In the genomic region with DNA sequence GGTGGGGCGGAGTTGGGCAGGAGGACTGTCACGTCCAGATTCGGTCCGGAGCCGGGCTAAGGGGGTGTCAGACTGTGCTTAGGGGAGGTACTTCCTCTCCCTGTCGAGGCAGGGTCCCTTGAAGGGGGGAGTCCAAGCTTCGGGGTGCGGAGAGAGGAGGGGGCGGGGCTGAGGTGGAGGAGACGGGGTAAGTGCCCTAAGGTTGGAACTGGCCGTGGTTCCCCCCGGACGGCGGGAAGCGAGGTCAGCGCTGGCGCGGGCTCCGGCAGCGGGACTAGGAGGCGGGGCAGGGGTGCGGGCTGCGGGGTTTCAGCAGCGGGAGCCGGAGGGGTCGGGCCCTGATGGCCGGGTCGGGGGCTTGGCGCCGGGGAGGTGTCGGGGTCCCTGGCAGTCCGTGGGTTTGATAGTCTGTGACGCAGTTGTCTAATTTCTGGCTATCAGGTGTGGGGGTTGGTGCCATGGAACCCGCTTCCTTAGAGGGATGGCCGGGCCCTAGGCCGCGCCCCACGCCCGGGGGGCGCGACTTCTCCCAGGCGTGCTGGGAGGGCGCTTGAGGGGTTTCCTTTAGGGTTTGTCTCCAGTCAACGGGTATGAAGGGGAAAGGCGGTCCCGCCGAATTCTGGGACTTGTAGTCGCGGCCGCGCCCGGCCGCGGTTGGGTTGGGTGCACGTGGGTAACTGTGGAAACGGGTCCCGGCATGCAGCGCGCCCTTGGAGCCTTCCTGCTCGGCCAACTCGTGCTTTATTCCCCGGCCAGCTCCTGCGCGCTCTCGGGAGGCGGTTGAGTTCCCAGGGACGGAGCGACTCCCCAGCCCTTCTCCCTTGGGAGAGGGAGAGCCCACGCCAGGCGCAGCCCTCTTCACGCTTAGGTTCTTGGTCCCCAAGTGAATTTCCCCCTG, we compare ENCODE assay signal across 8 cellular contexts. TPM values are rescaled to one million over a fixed set of nuclear protein-coding genes. Genes with fewer than 3 reads are reported as not detected.
DNase-seq lines count a peak whose midpoint lies in the region; ATAC-seq and TF ChIP-seq lines count a peak whose summit lies in the region.

No MANE protein-coding gene starts in this region.

- intact Hi-C loops in left cardiac atrium (cut with DNase I) (loop anchor here in 1 of 2 donors (5.0 kb wide), 1 partner anchor 193 kb away; a partner anchor contains a TSS), posterior vena cava (cut with DNase I) (loop anchor here in 1 of 2 donors (2.0 kb wide), 1 partner anchor 24 kb away; no protein-coding TSS in a partner anchor)

- ATAC-seq in HG02763 (IDR thresholded peaks at IDR 0.05; ENCODE audit: unreplicated experiment) = peak; percentile 31
- ATAC-seq in left cardiac atrium = peak; percentile 66 to 73

- TF ChIP-seq CTCF in GM12875 (IDR thresholded peaks at IDR 0.05; ENCODE audit: borderline replicate concordance, insufficient read depth, low read depth, low read length) = no peak

- H3K4me3 ChIP-seq in GM12875 (ENCODE audit: low read depth, low read length) = peak overlapping the region; percentile 61

- DNase-seq in NCI-H1417 (lab: John Stamatoyannopoulos, UW) (peak; percentile 85 to 93 (median 93)), T follicular helper cell (ENCODE audit: low read depth) (peak; percentile 74), amniotic epithelial cell (ENCODE audit: low read depth) (peak; percentile 94), left cardiac atrium (peak; percentile 95), posterior vena cava (ENCODE audit: low spot score) (peak; percentile 98), ureter (ENCODE audit: low spot score) (peak; percentile 96)

RNA-seq across cellular contexts. Expression of a gene that starts 1.5 kb away (rescaled TPM):
- 10 to 100 TPM; 49.1 to 50.9 TPM for total RNA-seq in left cardiac atrium
- 10 to 100 TPM; 55.0 to 68.3 TPM for total RNA-seq in posterior vena cava
- 71.2 TPM for total RNA-seq in ureter

Comparison
In these comparisons a context has a peak if more than half of its experiments do, and no peak if none do; other contexts are left out.
1. Peak in every context shown above with its lines: DNase-seq, ATAC-seq and H3K4me3 ChIP-seq.